ENCODE assay signal across 11 cellular contexts in genomic region chr6:136784271-136784664, GRCh38. TPM values are rescaled to one million over a fixed set of nuclear protein-coding genes. Genes with fewer than 3 reads are reported as not detected.
DNase-seq lines count a peak whose midpoint lies in the region; ATAC-seq, FAIRE-seq and TF ChIP-seq lines count a peak whose summit lies in the region.
"Had no signal": no experiment of that assay in that cellular context is flagged by ENCODE, and none has a peak within 500 bp of the region (broad histone marks: within the 10 kb centered on the region; RNA-seq: fewer than 3 reads in every experiment).

No MANE protein-coding gene starts in this region.

- H3K36me3 Mint-ChIP-seq in activated naive CD4-positive, alpha-beta T cell treated with anti-CD3 and anti-CD28 coated beads, Interleukin-2, amount 10 ng/mL, durations not matched to agents 7 days and 5 days = peaks cover 59% of the 10 kb centered on the region
- H3K36me3 Mint-ChIP-seq in T-helper 17 cell (ENCODE audit: low read depth) = no peaks in the 10 kb centered on the region

- TF ChIP-seq CTCF in left lung (IDR thresholded peaks at IDR 0.05) (no peak), thyroid gland (IDR thresholded peaks at IDR 0.05) (no peak)

- ATAC-seq in T-helper 17 cell (no peak), left lung (no peak), HG03280 (IDR thresholded peaks at IDR 0.05; ENCODE audit: unreplicated experiment) (no peak)

- H3K4me3 ChIP-seq in left lung = peak overlapping the region; percentile 3 to 44
- no peak overlapping the region for H3K4me3 ChIP-seq in thyroid gland (replicated peaks in 1 of 3)
- H3K4me3 ChIP-seq: cardiac muscle cell, prostate gland had no signal

- 90% methylated on average over 8 of the region's 8 CpGs for WGBS in thyroid gland, 2 donors

- H3K4me1 ChIP-seq in left lung (peaks cover 3 to 99% of the 10 kb centered on the region in 2 donors), thyroid gland (peaks cover 77 to 80% of the 10 kb centered on the region in 2 donors)

- no peaks in the 10 kb centered on the region for H3K9me3 ChIP-seq in T-helper 17 cell (ENCODE audit: control insufficient read depth, low read length, poor library complexity, severe bottlenecking)
- H3K9me3 ChIP-seq in left lung = no peaks in the 10 kb centered on the region
- H3K9me3 ChIP-seq in thyroid gland = no peaks in the 10 kb centered on the region
- H3K9me3 ChIP-seq: prostate gland had no signal

- intact Hi-C loops in left lung (cut with DNase I) = no loop called here
- intact Hi-C loops in thyroid gland (cut with DNase I) = no loop called here

- peak overlapping the region; percentile 40 to 99 for H3K27ac ChIP-seq in left lung
- peak overlapping the region in 2 of 3 donors; percentile 25 to 55 for H3K27ac ChIP-seq in thyroid gland
- H3K27ac ChIP-seq: cardiac muscle cell, prostate gland had no signal

- no peaks in the 10 kb centered on the region for H3K27me3 Mint-ChIP-seq in activated naive CD4-positive, alpha-beta T cell treated with anti-CD3 and anti-CD28 coated beads, Interleukin-2, amount 10 ng/mL, durations not matched to agents 7 days and 5 days
- no peaks in the 10 kb centered on the region for H3K27me3 Mint-ChIP-seq in T-helper 17 cell

- no peak overlapping the region for H3K27ac Mint-ChIP-seq in activated naive CD4-positive, alpha-beta T cell treated with anti-CD3 and anti-CD28 coated beads, Interleukin-2, amount 10 ng/mL, durations not matched to agents 7 days and 5 days
- H3K27ac Mint-ChIP-seq in T-helper 17 cell = peak overlapping the region; percentile 96
- H3K27ac Mint-ChIP-seq: H9 had no signal

- H3K4me3 Mint-ChIP-seq in activated naive CD4-positive, alpha-beta T cell treated with anti-CD3 and anti-CD28 coated beads, Interleukin-2, amount 10 ng/mL, durations not matched to agents 7 days and 5 days = peak overlapping the region; percentile 52
- H3K4me3 Mint-ChIP-seq in T-helper 17 cell = peak overlapping the region; percentile 87
- H3K4me3 Mint-ChIP-seq: H9 had no signal

- DNase-seq in activated naive CD4-positive, alpha-beta T cell treated with anti-CD3 and anti-CD28 coated beads, Interleukin-2, amount 10 ng/mL, durations not matched to agents 7 days and 5 days = no peak
- no peak for DNase-seq in activated naive CD4-positive, alpha-beta T cell treated with anti-CD3 and anti-CD28 coated beads, Interleukin-2, amount 50 U/mL, for 16 hours
- DNase-seq in T-helper 17 cell (no peak), left lung (no peak), thyroid gland (no peak), frontal cortex (ENCODE audit: low spot score in 2 of 2) (no peak)
- DNase-seq in stimulated activated CD4-positive, alpha-beta T cell treated with anti-CD3 and anti-CD28 coated beads, Interleukin-2, amount 100 ng/mL, for 24 hours = no peak
- DNase-seq: H9 had no signal

- H3K36me3 ChIP-seq in left lung (no peaks in the 10 kb centered on the region), thyroid gland (no peaks in the 10 kb centered on the region)
- H3K36me3 ChIP-seq: cardiac muscle cell, prostate gland had no signal

- H3K9me3 Mint-ChIP-seq in activated naive CD4-positive, alpha-beta T cell treated with anti-CD3 and anti-CD28 coated beads, Interleukin-2, amount 10 ng/mL, durations not matched to agents 7 days and 5 days = peaks cover 3% of the 10 kb centered on the region
- H3K9me3 Mint-ChIP-seq: H9 had no signal

- CTCF ChIA-PET in activated naive CD4-positive, alpha-beta T cell treated with anti-CD3 and anti-CD28 coated beads, Interleukin-2, amount 10 ng/mL, durations not matched to agents 7 days and 5 days (lab: Charles Lee) = interaction anchor here (1.0 to 9.6 kb wide), 3 partner anchors 8 to 140 kb away, joined by 3 to 426 read pairs (median 10); partner anchors contain the start of gene MAP3K5

- no peak for FAIRE-seq in frontal cortex (lab: Jason Lieb, UNC)

- H3K4me1 Mint-ChIP-seq in activated naive CD4-positive, alpha-beta T cell treated with anti-CD3 and anti-CD28 coated beads, Interleukin-2, amount 10 ng/mL, durations not matched to agents 7 days and 5 days = peaks cover 83% of the 10 kb centered on the region
- peaks cover 60% of the 10 kb centered on the region for H3K4me1 Mint-ChIP-seq in T-helper 17 cell

- H3K27me3 ChIP-seq in left lung = no peaks in the 10 kb centered on the region
- no peaks in the 10 kb centered on the region for H3K27me3 ChIP-seq in thyroid gland

- TF ChIP-seq POLR2A in thyroid gland (IDR thresholded peaks at IDR 0.05) = no peak

RNA-seq across cellular contexts. Expression of gene MAP3K5, which starts 8.0 kb away (rescaled TPM):
- total RNA-seq in T-helper 17 cell (10 to 100 TPM; 35.6 to 40.3 TPM), left lung (10 to 100 TPM; 20.9 to 27.7 TPM), thyroid gland (10 to 100 TPM; 28.1 to 68.0 (median 46.5) TPM), frontal cortex (18.3 TPM)

RNA-seq across cellular contexts. Expression of gene PEX7, which starts 38.1 kb away (rescaled TPM):
- total RNA-seq in T-helper 17 cell = 1 to 10 TPM; 3.2 to 3.7 TPM
- 1 to 10 TPM; 6.8 to 8.2 TPM for total RNA-seq in left lung
- total RNA-seq in thyroid gland = 10 to 100 TPM; 16.4 to 23.9 (median 18.2) TPM
- 6.1 TPM for total RNA-seq in frontal cortex

Comparison
In these comparisons a context has a peak if more than half of its experiments do, and no peak if none do; other contexts are left out.
1. H3K4me3 ChIP-seq: peak in left lung (2 of 2); none in thyroid gland (0 of 3).